In the genomic region with DNA sequence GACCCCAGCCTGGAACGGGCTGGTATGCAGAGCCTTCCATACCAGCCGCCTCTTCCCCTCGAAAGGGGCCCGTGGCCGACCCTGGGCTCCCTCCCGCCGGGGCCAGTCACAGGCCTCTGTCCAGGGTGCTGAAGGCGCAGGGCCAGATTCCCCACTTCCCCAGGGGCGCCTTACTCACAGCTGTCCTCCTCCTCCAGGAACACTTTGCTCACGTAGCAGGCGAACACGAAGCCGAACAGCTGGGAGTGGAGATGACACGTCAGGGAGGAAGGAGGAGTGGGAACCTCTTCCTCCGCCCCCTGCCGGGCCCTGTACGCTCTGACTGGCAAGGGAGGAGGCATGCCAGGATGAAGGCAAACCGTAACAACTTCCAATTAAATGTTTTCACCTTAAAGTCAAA, we compare ENCODE assay signal across 8 cellular contexts. TPM values are rescaled to one million over a fixed set of nuclear protein-coding genes. Genes with fewer than 3 reads are reported as not detected.
A peak's percentile ranks its signal among the peaks of the same experiment; 100 is the strongest.
DNase-seq lines count a peak whose midpoint lies in the region; ATAC-seq, FAIRE-seq and TF ChIP-seq lines count a peak whose summit lies in the region.

No MANE protein-coding gene starts in this region.

- ATAC-seq in K562 (peak; percentile 88), HG03342 (IDR thresholded peaks at IDR 0.05; ENCODE audit: unreplicated experiment) (no peak)

- H3K27ac ChIP-seq in K562 (ENCODE audit: extremely low read depth, low read depth, low read length) = no peak overlapping the region
- no peak overlapping the region for H3K27ac ChIP-seq in smooth muscle cell (ENCODE audit: low read depth)

- TF ChIP-seq EP300 in K562 (IDR thresholded peaks at IDR 0.05; ENCODE audit: low read length) = no peak

- POLR2A ChIA-PET in K562 (lab: Yijun Ruan, JAX) = interaction anchor here (1.1 to 1.7 kb wide), 6 partner anchors 10 to 230 kb away, joined by 3 to 6 read pairs (median 4); a partner anchor contains a TSS

- 1% methylated on average over 17 of the region's 18 CpGs for WGBS in K562 (ENCODE audit: insufficient coverage, low coverage, missing lambda C conversion rate)
- WGBS in smooth muscle cell (ENCODE audit: low lambda C conversion rate) = 6% methylated on average over 16 of the region's 18 CpGs

- H2AFZ ChIP-seq in K562 (ENCODE audit: low read depth, low read length) (peak overlapping the region; percentile 93), smooth muscle cell (ENCODE audit: low read depth) (no peak overlapping the region)

- H3K9ac ChIP-seq in K562 (ENCODE audit: insufficient read depth in 1 of 2, low read depth in 2 of 2, low read length in 2 of 2) (peak overlapping the region in 1 of 2 experiments; percentile 81; a peak in 1 of 4 replicates), smooth muscle cell (ENCODE audit: low read depth) (no peak overlapping the region)

- H3K4me1 ChIP-seq in K562 (replicated peaks in 1 of 2; ENCODE audit: control insufficient read depth in 2 of 2, insufficient read depth in 2 of 2, low read length in 2 of 2) = peaks cover 16% of the 10 kb centered on the region in 2 experiments; a peak in 4 of 5 replicates
- no peaks in the 10 kb centered on the region for H3K4me1 ChIP-seq in smooth muscle cell (ENCODE audit: low read depth)

- H3K9me1 ChIP-seq in K562 (ENCODE audit: control insufficient read depth, insufficient read depth, low read length) = peaks cover 3% of the 10 kb centered on the region

- H4K20me1 ChIP-seq in K562 (replicated peaks; ENCODE audit: control insufficient read depth, insufficient read depth, low read length) (peaks cover 12% of the 10 kb centered on the region), smooth muscle cell (ENCODE audit: low read depth) (no peaks in the 10 kb centered on the region)

- intact Hi-C loops in K562 (cut with micrococcal nuclease) = loop anchor here (10.0 kb wide), 1 partner anchor 212 kb away; no protein-coding TSS in a partner anchor

- no peaks in the 10 kb centered on the region for H3K36me3 ChIP-seq in K562 (ENCODE audit: control insufficient read depth, insufficient read depth, low read length)
- no peaks in the 10 kb centered on the region for H3K36me3 ChIP-seq in smooth muscle cell (ENCODE audit: low read depth)

- FAIRE-seq in K562 (lab: Jason Lieb, UNC) = no peak

- peak overlapping the region; percentile 37 for H3K4me3 ChIP-seq in K562
- peak overlapping the region; percentile 15; the same call in 1 of the 2 replicates for H3K4me3 ChIP-seq in iPS-18c (ENCODE audit: insufficient read depth, low read depth, low read length)
- H3K4me3 ChIP-seq in smooth muscle cell = peak overlapping the region; percentile 44

- H3K4me2 ChIP-seq in K562 (ENCODE audit: insufficient read depth, low read length) (peak overlapping the region; percentile 73), smooth muscle cell (peak overlapping the region; percentile 85)

- DNase-seq in DMS 273 treated with DMSO at 0.1 percent for 48 hours (lab: John Stamatoyannopoulos, UW) (peak; percentile 81), Kasumi-1 (lab: John Stamatoyannopoulos, UW) (peak; percentile 76), T-helper 2 cell (peak in 4 of 5 experiments; percentile 21 to 38 (median 24)), K562 (ENCODE audit: extremely low read depth in 1 of 4, low spot score in 3 of 4) (peak; percentile 85 to 93 (median 89)), smooth muscle cell (lab: John Stamatoyannopoulos, UW; ENCODE audit: unreplicated experiment) (peak; percentile 70), NCI-H2227 treated with DMSO at 0.1 percent for 48 hours (lab: John Stamatoyannopoulos, UW) (no peak)

- in situ Hi-C loops in K562 (cut with MboI) = loop anchor here (5.0 to 25.0 kb wide), 2 partner anchors 245 to 380 kb away; no protein-coding TSS in a partner anchor

- H3K79me2 ChIP-seq in K562 (ENCODE audit: control insufficient read depth, insufficient read depth, low read length) = no peaks in the 10 kb centered on the region
- no peaks in the 10 kb centered on the region for H3K79me2 ChIP-seq in smooth muscle cell (ENCODE audit: low read depth)

- H3F3A ChIP-seq in smooth muscle cell (ENCODE audit: low read depth) = no peaks in the 10 kb centered on the region

- no TSS peak for BruUV-seq in K562 (replicated peaks; lab: Mats Ljungman, UMichigan)

- peak in 2 of 3 experiments; percentile 23 to 47; a peak in 3 of 6 replicates for TF ChIP-seq CTCF in K562 (IDR thresholded peaks at IDR 0.05 in 2 of 3, conservative IDR thresholded peaks at IDR 0.05 in 1 of 3; ENCODE audit: insufficient read depth in 2 of 3, low read depth in 1 of 3, low read length in 3 of 3)
- TF ChIP-seq CTCF in smooth muscle cell (IDR thresholded peaks at IDR 0.05; ENCODE audit: borderline replicate concordance, insufficient read depth, poor library complexity, severe bottlenecking) = peak; percentile 25

- peak in 1 of 2 experiments; percentile 30; a peak in 2 of 4 replicates for TF ChIP-seq RAD21 in K562 (CRISPR knock-in tag; conservative IDR thresholded peaks at IDR 0.05 in 1 of 2, IDR thresholded peaks at IDR 0.05 in 1 of 2)

- TF ChIP-seq POLR2A in K562 (conservative IDR thresholded peaks at IDR 0.05) = no peak

- CTCF ChIA-PET in K562 (lab: Yijun Ruan, JAX; ENCODE audit: low intra/inter-chr PET ratio) = interaction anchor here (0.7 to 3.0 kb wide), 8 partner anchors 20 to 367 kb away, joined by 3 to 26 read pairs (median 3); no protein-coding TSS in a partner anchor

- no peaks in the 10 kb centered on the region for H3K9me3 ChIP-seq in K562 (replicated peaks; ENCODE audit: control insufficient read depth, insufficient read depth, low read depth, low read length)
- peaks cover 2% of the 10 kb centered on the region for H3K9me3 ChIP-seq in iPS-18c (ENCODE audit: control insufficient read depth, insufficient read depth, low read length)
- no peaks in the 10 kb centered on the region for H3K9me3 ChIP-seq in smooth muscle cell (replicated peaks; ENCODE audit: low read depth)

- H3K27me3 ChIP-seq in K562 (ENCODE audit: control insufficient read depth in 2 of 2, insufficient read depth in 2 of 2, low read length in 2 of 2) (peaks cover 21 to 28% of the 10 kb centered on the region in 2 experiments), smooth muscle cell (ENCODE audit: low read depth) (no peaks in the 10 kb centered on the region)

TF ChIP-seq in K562, 482 proteins besides CTCF, POLR2A, EP300 and RAD21 (continues in another document):
- no peak for TF ChIP-seq HSF4 (CRISPR knock-in tag; IDR thresholded peaks at IDR 0.05; ENCODE audit: borderline replicate concordance)
- no peak for TF ChIP-seq FOXJ2 (tag; IDR thresholded peaks at IDR 0.05)
- no peak for TF ChIP-seq WHSC1 (IDR thresholded peaks at IDR 0.05; ENCODE audit: low read length)
- no peak for TF ChIP-seq KAT2B (IDR thresholded peaks at IDR 0.05; ENCODE audit: low read depth, low read length)
- TF ChIP-seq, protein P1, sequence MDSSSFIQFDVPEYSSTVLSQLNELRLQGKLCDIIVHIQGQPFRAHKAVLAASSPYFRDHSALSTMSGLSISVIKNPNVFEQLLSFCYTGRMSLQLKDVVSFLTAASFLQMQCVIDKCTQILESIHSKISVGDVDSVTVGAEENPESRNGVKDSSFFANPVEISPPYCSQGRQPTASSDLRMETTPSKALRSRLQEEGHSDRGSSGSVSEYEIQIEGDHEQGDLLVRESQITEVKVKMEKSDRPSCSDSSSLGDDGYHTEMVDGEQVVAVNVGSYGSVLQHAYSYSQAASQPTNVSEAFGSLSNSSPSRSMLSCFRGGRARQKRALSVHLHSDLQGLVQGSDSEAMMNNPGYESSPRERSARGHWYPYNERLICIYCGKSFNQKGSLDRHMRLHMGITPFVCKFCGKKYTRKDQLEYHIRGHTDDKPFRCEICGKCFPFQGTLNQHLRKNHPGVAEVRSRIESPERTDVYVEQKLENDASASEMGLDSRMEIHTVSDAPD (CRISPR knock-in tag; IDR thresholded peaks at IDR 0.05) = no peak
- no peak for TF ChIP-seq ZBTB1 (CRISPR knock-in tag; IDR thresholded peaks at IDR 0.05; ENCODE audit: borderline replicate concordance, low read depth)
- no peak for TF ChIP-seq ETV1 (tag; conservative IDR thresholded peaks at IDR 0.05; ENCODE audit: low read depth)
- 0 out of 2 replicates have a peak, but pooled peaks have one; percentile 28 for TF ChIP-seq ZNF589 (CRISPR knock-in tag; IDR thresholded peaks at IDR 0.05; ENCODE audit: low read depth)
- no peak for TF ChIP-seq ZFX (CRISPR knock-in tag; IDR thresholded peaks at IDR 0.05)
- TF ChIP-seq MEF2A (IDR thresholded peaks at IDR 0.05; ENCODE audit: control insufficient read depth, low read depth, low read length) = no peak

RNA-seq across cellular contexts. Expression of a gene that starts 57.3 kb away (rescaled TPM):
- total RNA-seq in K562 (2011; cell fraction: chromatin; rRNA removed; ENCODE audit: low replicate concordance) = 0.12 TPM in 1 of 2 replicates, not detected in the other
- total RNA-seq in K562 (2011; cell fraction: nucleolus; rRNA removed) = 0.17 TPM in 1 of 2 replicates, not detected in the other
- not detected in 2 replicates for total RNA-seq in K562 (2011; cell fraction: nucleoplasm; rRNA removed)
- total RNA-seq in K562 (2014; rRNA removed) (0.05 TPM in 1 of 2 replicates, not detected in the other), K562 (2014; rRNA removed; fragmentation: Illumina TruSeq; extraction: Trizol) (not detected in 2 replicates), K562 (2015; rRNA removed; fragmentation: Illumina TruSeq; extraction: Trizol) (0.08 TPM in 1 of 2 replicates, not detected in the other), K562 (2021) (0.22 TPM in 1 of 2 replicates, not detected in the other), smooth muscle cell (0.45 TPM in 1 of 2 replicates, not detected in the other)
- polyA plus RNA-seq in K562 (2011; rRNA removed) (0.04 TPM in 2 replicates), K562 (2014; fragmentation: Illumina TruSeq; extraction: Trizol) (0.07 and 0.13 TPM in 2 replicates), K562 (2014; fragmentation: Nextera tagmentation; extraction: Ambion mirVana) (under 1 TPM in 1 of 2 experiments, not detected in 1; 0.03 TPM), K562 (2014; rRNA removed) (0.04 TPM in 1 of 2 replicates, not detected in the other), smooth muscle cell (0.39 and 1.4 TPM in 2 replicates)
- polyA plus RNA-seq in K562 (2011; cell fraction: cytosol; rRNA removed) = 0.04 and 0.06 TPM in 2 replicates
- polyA plus RNA-seq in K562 (2011; cell fraction: nucleus; rRNA removed) = not detected in 2 replicates
- 0.06 and 0.08 TPM in 2 replicates for polyA plus RNA-seq in K562 (2012)
- not detected in 2 replicates for polyA minus RNA-seq in K562 (2011; rRNA and poly(A)+ RNA removed)
- not detected in 2 replicates for polyA minus RNA-seq in K562 (2011; cell fraction: cytosol; rRNA and poly(A)+ RNA removed)
- 0.13 TPM in 1 of 2 replicates, not detected in the other for polyA minus RNA-seq in K562 (2011; cell fraction: nucleus; rRNA and poly(A)+ RNA removed)
